20 cellular contexts compared by ENCODE assay signal in genomic region chr13:62997696-62998095, GRCh38.
"Had no signal": no experiment of that assay in that cellular context is flagged by ENCODE, and none has a peak within 500 bp of the region (broad histone marks: within the 10 kb centered on the region; RNA-seq: fewer than 3 reads in every experiment).

No MANE protein-coding gene starts in this region.

- H3K27me3 ChIP-seq: heart left ventricle, neutrophil, right lobe of liver, spleen, testis, tibial nerve, upper lobe of right lung, vagina had no signal

- H3K27ac ChIP-seq: heart left ventricle, neutrophil, psoas muscle, right lobe of liver, spleen, testis, tibial nerve, upper lobe of right lung, vagina had no signal

- H3K36me3 ChIP-seq: heart left ventricle, neutrophil, right lobe of liver, spleen, tibial nerve, upper lobe of right lung, vagina had no signal

- H3K4me1 ChIP-seq: heart left ventricle, psoas muscle, right lobe of liver, spleen, testis, tibial nerve, upper lobe of right lung, vagina had no signal

- DNase-seq: effector CD8-positive, alpha-beta T cell; heart left ventricle; hypothalamus; kidney glomerular epithelial cell; mammary epithelial cell; mucosa of descending colon; naive thymus-derived CD8-positive, alpha-beta T cell; psoas muscle; retina; right lobe of liver; spleen; stimulated activated CD4-positive, alpha-beta T cell treated with anti-CD3 and anti-CD28 coated beads, Interleukin-15, amount 100 ng/mL, for 24 hours; stimulated activated CD4-positive, alpha-beta T cell treated with anti-CD3 and anti-CD28 coated beads, Interleukin-1b, Interleukin-23, amount 100 ng/mL, for 48 hours; stimulated activated CD4-positive, alpha-beta T cell treated with anti-CD3 and anti-CD28 coated beads, Interleukin-4, amount 100 ng/mL, for 24 hours; stimulated activated naive CD8-positive, alpha-beta T cell treated with anti-CD3 and anti-CD28 coated beads, Interleukin-15, amount 100 ng/mL, for 72 hours; testis; upper lobe of right lung had no signal

- H3K4me3 ChIP-seq: heart left ventricle, mucosa of descending colon, psoas muscle, right lobe of liver, spleen, testis, tibial nerve, upper lobe of right lung, vagina had no signal

- H3K9me3 ChIP-seq: neutrophil, psoas muscle, right lobe of liver, testis, upper lobe of right lung, vagina had no signal
